Comparison of ENCODE assay signal across 9 cellular contexts in the genomic region with DNA sequence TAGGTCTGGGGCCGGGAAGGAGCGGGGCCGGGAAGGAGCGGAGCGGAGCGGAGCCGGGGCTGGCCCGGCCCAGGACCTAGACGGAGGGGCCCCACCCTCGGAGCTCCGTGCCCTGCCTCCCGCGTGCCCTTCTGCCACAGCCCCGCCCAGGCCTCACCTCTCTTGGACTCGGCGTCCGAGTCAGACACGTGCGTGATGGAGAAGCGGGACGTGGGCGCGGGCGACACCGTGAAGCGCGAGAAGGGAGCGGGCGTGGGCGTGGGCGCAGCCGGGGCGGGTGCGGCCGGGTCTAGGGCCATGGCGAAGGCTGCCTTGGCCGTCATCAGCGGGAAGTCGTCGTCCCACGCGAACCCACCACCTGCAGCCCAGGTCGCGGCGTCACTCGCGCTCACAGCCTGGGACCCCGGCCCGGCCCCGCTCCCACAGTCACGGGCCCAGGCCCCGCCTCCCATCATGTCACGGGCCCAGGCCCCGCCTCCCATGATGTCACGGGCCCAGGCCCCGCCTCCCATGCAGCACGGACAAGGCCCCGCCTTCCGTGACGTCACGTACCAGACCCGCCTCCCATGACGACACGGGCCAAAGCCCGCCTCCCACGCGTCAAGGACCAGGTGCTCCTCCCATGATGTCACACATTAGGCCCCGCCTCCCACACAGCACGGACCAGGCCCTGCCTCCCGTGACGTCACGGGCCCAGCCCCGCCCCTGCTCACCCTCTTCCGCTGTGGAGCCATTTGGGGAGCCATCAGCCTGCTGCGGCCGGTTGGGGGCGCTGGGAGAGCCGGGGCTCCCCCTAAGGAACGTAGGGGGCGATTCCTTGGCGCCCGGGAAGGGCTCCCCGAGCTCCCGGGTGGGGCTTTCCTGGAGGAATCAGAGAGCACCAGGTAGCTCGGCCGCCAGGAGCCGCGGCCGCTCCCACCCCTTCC. TPM values are rescaled to one million over a fixed set of nuclear protein-coding genes. Genes with fewer than 3 reads are reported as not detected.
A peak's percentile ranks its signal among the peaks of the same experiment; 100 is the strongest.
DNase-seq lines count a peak whose midpoint lies in the region; ATAC-seq and TF ChIP-seq lines count a peak whose summit lies in the region.
"Had no signal": no experiment of that assay in that cellular context is flagged by ENCODE, and none has a peak within 500 bp of the region (broad histone marks: within the 10 kb centered on the region; RNA-seq: fewer than 3 reads in every experiment).

No MANE protein-coding gene starts in this region.

- no peaks in the 10 kb centered on the region for H3K36me3 ChIP-seq in colonic mucosa
- H3K36me3 ChIP-seq: BLaER1 treated with 17β-estradiol and CSF1 and Interleukin-3, amounts not matched to agents 10 nM and 100 nM had no signal

- no peak overlapping the region for H3K9ac ChIP-seq in colonic mucosa (ENCODE audit: low read depth in 2 of 2, low read length in 2 of 2)
- H3K9ac ChIP-seq: BLaER1 treated with 17β-estradiol and CSF1 and Interleukin-3, amounts not matched to agents 10 nM and 100 nM had no signal

- H3K27ac ChIP-seq in colonic mucosa, result no peak overlapping the region
- H3K27ac ChIP-seq: BLaER1 treated with 17β-estradiol and CSF1 and Interleukin-3, amounts not matched to agents 10 nM and 100 nM had no signal

- H3K27me3 ChIP-seq in colonic mucosa, result no peaks in the 10 kb centered on the region

- peak overlapping the region; percentile 30 for H3K4me3 ChIP-seq in colonic mucosa
- H3K4me3 ChIP-seq: BLaER1 treated with 17β-estradiol and CSF1 and Interleukin-3, amounts not matched to agents 10 nM and 100 nM had no signal

- H3K9me3 ChIP-seq in colonic mucosa, result no peaks in the 10 kb centered on the region
- H3K9me3 ChIP-seq: BLaER1 treated with 17β-estradiol and CSF1 and Interleukin-3, amounts not matched to agents 10 nM and 100 nM had no signal

- no peak for ATAC-seq in GM21825 (IDR thresholded peaks at IDR 0.05; ENCODE audit: unreplicated experiment)

- intact Hi-C loops in colonic mucosa (cut with DNase I), result no loop called here

- no peaks in the 10 kb centered on the region for H3K4me1 ChIP-seq in colonic mucosa

- peak; percentile 74 for DNase-seq in DMS 273 (lab: John Stamatoyannopoulos, UW; ENCODE audit: unreplicated experiment)
- no peak for DNase-seq in DMS 273 treated with DMSO at 0.1 percent for 48 hours (lab: John Stamatoyannopoulos, UW)
- peak; percentile 74 for DNase-seq in NCI-H2081 treated with DMSO at 0.1 percent for 48 hours (lab: John Stamatoyannopoulos, UW)
- DNase-seq in activated CD4-positive, alpha-beta T cell treated with anti-CD3 and anti-CD28 coated beads, Interleukin-2, amount 50 U/mL, for 1 hour, result peak; percentile 90
- DNase-seq in colonic mucosa, result peak; percentile 81
- peak; percentile 91 for DNase-seq in kidney tubule cell (ENCODE audit: low spot score)
- DNase-seq in stimulated activated CD4-positive, alpha-beta T cell treated with anti-CD3 and anti-CD28 coated beads, Interleukin-2, amount 100 ng/mL, for 24 hours, result peak; percentile 85 to 87

- no peak for TF ChIP-seq CTCF in colonic mucosa (IDR thresholded peaks at IDR 0.05)

RNA-seq across cellular contexts. Expression of gene PVALEF, which starts 45.8 kb away (rescaled TPM):
- total RNA-seq in colonic mucosa, result not detected

RNA-seq across cellular contexts. Expression of gene AATK, which starts 46.5 kb away (rescaled TPM):
- 10 to 100 TPM in 1 of 2 donors, 1 to 10 TPM in 1; 9.1 to 13.3 TPM for total RNA-seq in colonic mucosa
